ENCODE assay signal across 8 cellular contexts in the genomic region with DNA sequence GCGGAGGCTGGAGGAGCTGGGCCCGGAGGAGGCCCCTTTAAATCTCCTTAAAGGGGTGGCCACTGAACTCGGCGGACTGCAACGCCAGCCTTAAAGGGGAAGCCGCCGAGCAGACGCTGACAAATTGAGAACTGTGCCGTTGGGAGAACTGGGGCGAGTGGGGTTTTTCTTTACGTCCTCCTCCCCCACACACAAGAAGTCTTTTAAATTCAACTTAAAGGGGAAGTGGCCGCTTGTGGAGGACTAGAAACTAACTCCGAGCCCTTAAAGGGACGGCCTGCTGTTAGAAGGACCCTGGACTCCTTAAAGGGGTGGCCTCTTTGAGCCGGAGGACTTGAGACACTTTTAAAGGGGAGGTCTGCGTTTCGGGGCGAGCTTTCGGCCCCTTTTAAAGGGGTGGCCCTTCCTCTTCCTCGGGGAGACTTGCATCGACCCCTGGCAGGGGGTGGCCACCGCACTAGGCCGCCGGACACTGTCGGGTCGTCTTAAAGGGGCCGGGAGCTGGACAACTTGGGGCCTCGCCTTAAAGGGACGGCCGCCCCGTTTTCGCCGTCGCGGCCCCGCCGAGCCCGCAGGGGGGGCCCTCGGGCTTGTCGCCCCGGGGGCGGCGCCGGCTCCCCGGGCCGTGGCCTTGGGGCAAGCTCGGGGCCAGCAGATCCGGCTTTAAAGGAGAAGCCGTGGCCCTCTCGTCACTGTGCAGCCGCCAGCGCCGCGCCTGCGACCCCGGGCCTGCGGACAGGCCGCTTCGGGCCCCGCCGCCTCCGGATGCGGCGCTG. TPM values are rescaled to one million over a fixed set of nuclear protein-coding genes. Genes with fewer than 3 reads are reported as not detected.
DNase-seq lines count a peak whose midpoint lies in the region; ATAC-seq lines count a peak whose summit lies in the region.

No MANE protein-coding gene starts in this region.

- peak overlapping the region; percentile 98 for H3K27ac ChIP-seq in neuronal stem cell (replicated peaks; ENCODE audit: low read length)

- H3K4ac ChIP-seq in neuronal stem cell (ENCODE audit: low read length): no peak overlapping the region

- peak overlapping the region; percentile 92 for H3K18ac ChIP-seq in neuronal stem cell (ENCODE audit: low read length)

- peak; percentile 93 for DNase-seq in DMS53 treated with DMSO at 0.1 percent for 48 hours (lab: John Stamatoyannopoulos, UW; ENCODE audit: unreplicated experiment)
- DNase-seq in NCI-H748 (lab: John Stamatoyannopoulos, UW; ENCODE audit: unreplicated experiment): peak; percentile 95
- DNase-seq in activated naive CD4-positive, alpha-beta T cell treated with anti-CD3 and anti-CD28 coated beads, Interleukin-2, amount 50 U/mL, for 72 hours (ENCODE audit: low spot score in 2 of 2): peak; percentile 77 to 97
- peak; percentile 70 for DNase-seq in glomerular endothelial cell (ENCODE audit: extremely low read depth, low read depth, low spot score)
- peak; percentile 94 for DNase-seq in neuronal stem cell (ENCODE audit: low spot score)
- DNase-seq in GOT3 (lab: John Stamatoyannopoulos, UW): no peak

- H3K27me3 ChIP-seq in neuronal stem cell (ENCODE audit: control insufficient read depth in 3 of 3, insufficient read depth in 3 of 3, low read depth in 1 of 3, low read length in 3 of 3): no peaks in the 10 kb centered on the region

- peaks cover 47 to 67% of the 10 kb centered on the region in 2 donors for H3K36me3 ChIP-seq in neuronal stem cell (replicated peaks in 1 of 2; ENCODE audit: control insufficient read depth in 2 of 2, insufficient read depth in 2 of 2, low read length in 2 of 2)

- no peak overlapping the region for H2BK15ac ChIP-seq in neuronal stem cell (ENCODE audit: low read length)

- H2BK12ac ChIP-seq in neuronal stem cell (ENCODE audit: low read length): no peak overlapping the region

- peaks cover 7% of the 10 kb centered on the region for H3K79me1 ChIP-seq in neuronal stem cell (ENCODE audit: low read depth, low read length)

- H2AK5ac ChIP-seq in neuronal stem cell (ENCODE audit: low read depth, low read length): no peak overlapping the region

- peaks cover 37 to 58% of the 10 kb centered on the region in 2 donors for H3K36me3 Mint-ChIP-seq in activated naive CD4-positive, alpha-beta T cell treated with anti-CD3 and anti-CD28 coated beads, Interleukin-2, amount 50 U/mL, for 72 hours

- no peaks in the 10 kb centered on the region for H3K9me3 Mint-ChIP-seq in activated naive CD4-positive, alpha-beta T cell treated with anti-CD3 and anti-CD28 coated beads, Interleukin-2, amount 50 U/mL, for 72 hours

- no peak overlapping the region for H3K14ac ChIP-seq in neuronal stem cell (ENCODE audit: low read length)

- H2BK5ac ChIP-seq in neuronal stem cell (ENCODE audit: low read length): peak overlapping the region; percentile 88

- H2AFZ ChIP-seq in neuronal stem cell (ENCODE audit: low read length): peak overlapping the region; percentile 89

- H4K91ac ChIP-seq in neuronal stem cell (ENCODE audit: low read depth, low read length, poor library complexity): no peak overlapping the region

- no peak overlapping the region for H4K8ac ChIP-seq in neuronal stem cell (ENCODE audit: low read depth, low read length)

- peak; percentile 44 for ATAC-seq in GM19372 (IDR thresholded peaks at IDR 0.05; ENCODE audit: low read depth, unreplicated experiment)
- ATAC-seq in HG03469 (IDR thresholded peaks at IDR 0.05; ENCODE audit: unreplicated experiment): peak; percentile 9
- ATAC-seq in activated naive CD4-positive, alpha-beta T cell treated with anti-CD3 and anti-CD28 coated beads, Interleukin-2, amount 50 U/mL, for 72 hours: peak; percentile 1 to 49

- peak overlapping the region; percentile 88 for H3K9ac ChIP-seq in neuronal stem cell (ENCODE audit: low read depth, low read length, poor library complexity)

- peak overlapping the region; percentile 93 to 100 for H3K27ac Mint-ChIP-seq in activated naive CD4-positive, alpha-beta T cell treated with anti-CD3 and anti-CD28 coated beads, Interleukin-2, amount 50 U/mL, for 72 hours

- peak overlapping the region; percentile 70 to 91 for H3K4me3 ChIP-seq in neuronal stem cell (ENCODE audit: low read length in 2 of 2)

- WGBS in neuronal stem cell (ENCODE audit: extremely low coverage in 2 of 2, insufficient read length in 2 of 2, insufficient replicate concordance in 1 of 2), 2 donors: no CpG with 5 or more reads among the region's 64 CpGs

- peak overlapping the region; percentile 91 for H3K4me2 ChIP-seq in neuronal stem cell (ENCODE audit: insufficient read depth, low read length, poor library complexity, severe bottlenecking)

- peak overlapping the region; percentile 81 for H3K23ac ChIP-seq in neuronal stem cell (ENCODE audit: low read depth, low read length, poor library complexity)

- H2BK120ac ChIP-seq in neuronal stem cell (ENCODE audit: low read depth, low read length): no peak overlapping the region

- no peaks in the 10 kb centered on the region for H3K9me3 ChIP-seq in neuronal stem cell (replicated peaks in 1 of 2; ENCODE audit: control insufficient read depth in 2 of 2, insufficient read depth in 1 of 2, low read depth in 1 of 2, low read length in 2 of 2)

- peaks cover 9 to 23% of the 10 kb centered on the region in 2 donors for H3K4me1 ChIP-seq in neuronal stem cell (ENCODE audit: control insufficient read depth in 2 of 2, insufficient read depth in 1 of 2, low read depth in 1 of 2, low read length in 2 of 2)

RNA-seq across cellular contexts. Expression of gene FBRS, which starts 0.7 kb away (rescaled TPM):
- total RNA-seq in activated naive CD4-positive, alpha-beta T cell treated with anti-CD3 and anti-CD28 coated beads, Interleukin-2, amount 50 U/mL, for 72 hours: 100 to 1,000 TPM; 104 to 117 TPM
- total RNA-seq in glomerular endothelial cell: 34.3 and 64.9 TPM in 2 replicates
- 30.9 TPM for polyA plus RNA-seq in neuronal stem cell (2013, experiment 1 of 2)
- polyA plus RNA-seq in neuronal stem cell (2013, experiment 2 of 2): 31.8 TPM

RNA-seq across cellular contexts. Expression of gene PRR14, which starts 8.2 kb away (rescaled TPM):
- total RNA-seq in activated naive CD4-positive, alpha-beta T cell treated with anti-CD3 and anti-CD28 coated beads, Interleukin-2, amount 50 U/mL, for 72 hours: 100 to 1,000 TPM; 103 to 111 TPM
- total RNA-seq in glomerular endothelial cell: 22.4 and 38.1 TPM in 2 replicates
- 52.4 TPM for polyA plus RNA-seq in neuronal stem cell (2013, experiment 1 of 2)
- polyA plus RNA-seq in neuronal stem cell (2013, experiment 2 of 2): 55.2 TPM

RNA-seq across cellular contexts. Expression of gene SRCAP, which starts 40.1 kb away (rescaled TPM):
- 10 to 100 TPM; 61.6 to 76.8 TPM for total RNA-seq in activated naive CD4-positive, alpha-beta T cell treated with anti-CD3 and anti-CD28 coated beads, Interleukin-2, amount 50 U/mL, for 72 hours
- 19.8 and 49.5 TPM in 2 replicates for total RNA-seq in glomerular endothelial cell
- 15.9 TPM for polyA plus RNA-seq in neuronal stem cell (2013, experiment 1 of 2)
- polyA plus RNA-seq in neuronal stem cell (2013, experiment 2 of 2): 17.9 TPM

RNA-seq across cellular contexts. Expression of gene ZNF689, which starts 48.7 kb away (rescaled TPM):
- total RNA-seq in activated naive CD4-positive, alpha-beta T cell treated with anti-CD3 and anti-CD28 coated beads, Interleukin-2, amount 50 U/mL, for 72 hours: 10 to 100 TPM; 11.6 to 13.7 TPM
- total RNA-seq in glomerular endothelial cell: 9.0 and 11.4 TPM in 2 replicates
- 17.0 TPM for polyA plus RNA-seq in neuronal stem cell (2013, experiment 1 of 2)
- polyA plus RNA-seq in neuronal stem cell (2013, experiment 2 of 2): 18.5 TPM
